In genomic region chr16:12985516-12985915, GRCh38 we compare ENCODE assay signal across 3 cellular contexts.
"Had no signal": no experiment of that assay in that cellular context is flagged by ENCODE, and none has a peak within 500 bp of the region (broad histone marks: within the 10 kb centered on the region; RNA-seq: fewer than 3 reads in every experiment).

No MANE protein-coding gene starts in this region.

- H3K4me3 ChIP-seq: GM12878 had no signal

- DNase-seq: GDM1, GF-D8 had no signal

- ATAC-seq: GM12878 had no signal
